In genomic region chr6:158003910-158004695, GRCh38 we compare ENCODE assay signal across 9 cellular contexts. TPM values are rescaled to one million over a fixed set of nuclear protein-coding genes. Genes with fewer than 3 reads are reported as not detected.
DNase-seq lines count a peak whose midpoint lies in the region; ATAC-seq, FAIRE-seq and TF ChIP-seq lines count a peak whose summit lies in the region.
"Had no signal": no experiment of that assay in that cellular context is flagged by ENCODE, and none has a peak within 500 bp of the region (broad histone marks: within the 10 kb centered on the region; RNA-seq: fewer than 3 reads in every experiment).

No MANE protein-coding gene starts in this region.

- no peak for ATAC-seq in Right ventricle myocardium superior (ENCODE audit: poor library complexity)
- ATAC-seq in left lobe of liver = no peak
- ATAC-seq in GM18861 (IDR thresholded peaks at IDR 0.05; ENCODE audit: unreplicated experiment) = no peak

- TF ChIP-seq CTCF in nephron (IDR thresholded peaks at IDR 0.05; ENCODE audit: unreplicated experiment in 3 of 3) (no peak), vagina (IDR thresholded peaks at IDR 0.05) (no peak)

- 83 to 84% methylated on average over 10 of the region's 10 CpGs for WGBS in ectodermal cell, 2 experiments

- peak overlapping the region; percentile 94 to 97 (median 96) for H3K27ac Mint-ChIP-seq in nephron

- peak; percentile 58 for DNase-seq in cardiac septum (ENCODE audit: low spot score)
- DNase-seq in Right ventricle myocardium superior = no peak
- no peak for DNase-seq in vagina (ENCODE audit: extremely low spot score in 2 of 2)
- DNase-seq in left lobe of liver (ENCODE audit: low spot score) = no peak
- no peak for DNase-seq in urothelium cell line (ENCODE audit: low spot score)
- DNase-seq: cortex of kidney had no signal

- H3K27me3 Mint-ChIP-seq in nephron (ENCODE audit: low read depth) = no peaks in the 10 kb centered on the region

- no peak overlapping the region for H3K4me3 ChIP-seq in ectodermal cell (ENCODE audit: insufficient read depth, low read depth, low read length)
- H3K4me3 ChIP-seq in vagina = peak overlapping the region in 1 of 2 donors; percentile 5

- H3K4me3 Mint-ChIP-seq in nephron = no peak overlapping the region

- no peak for FAIRE-seq in urothelium cell line (lab: Jason Lieb, UNC)

- TF ChIP-seq POLR2A in vagina (IDR thresholded peaks at IDR 0.05) = no peak

- H3K9me3 Mint-ChIP-seq in nephron = no peaks in the 10 kb centered on the region

- H3K36me3 ChIP-seq in ectodermal cell (ENCODE audit: control insufficient read depth, insufficient read depth, low read length) (no peaks in the 10 kb centered on the region), vagina (no peaks in the 10 kb centered on the region)

- intact Hi-C loops in cardiac septum (cut with DNase I) = no loop called here
- intact Hi-C loops in Right ventricle myocardium superior (cut with DNase I) = no loop called here
- intact Hi-C loops in vagina (cut with DNase I) = no loop called here

- H3K27me3 ChIP-seq in ectodermal cell (ENCODE audit: control insufficient read depth, insufficient read depth, low read length, poor library complexity, severe bottlenecking) (no peaks in the 10 kb centered on the region), vagina (no peaks in the 10 kb centered on the region)

- peaks cover 3% of the 10 kb centered on the region for H3K36me3 Mint-ChIP-seq in nephron (ENCODE audit: low read depth)

- H3K4me1 ChIP-seq in ectodermal cell (ENCODE audit: control insufficient read depth, insufficient read depth, low read length) (peaks cover 8% of the 10 kb centered on the region), vagina (peaks cover 42% of the 10 kb centered on the region)

- peaks cover 72% of the 10 kb centered on the region for H3K4me1 Mint-ChIP-seq in nephron

- H3K9me3 ChIP-seq in ectodermal cell (ENCODE audit: control insufficient read depth, low read length) (no peaks in the 10 kb centered on the region), vagina (no peaks in the 10 kb centered on the region)

- H3K27ac ChIP-seq in ectodermal cell (ENCODE audit: insufficient read depth, low read depth, low read length, poor library complexity, severe bottlenecking) (peak overlapping the region; percentile 92), vagina (peak overlapping the region; percentile 93)

RNA-seq across cellular contexts. Expression of gene SYNJ2, which starts 22.4 kb away (rescaled TPM):
- 24.0 TPM for total RNA-seq in cardiac septum
- 14.0 TPM for total RNA-seq in Right ventricle myocardium superior
- 3.5 TPM for polyA plus RNA-seq in ectodermal cell (2013, experiment 1 of 4)
- 4.6 TPM for polyA plus RNA-seq in ectodermal cell (2013, experiment 2 of 4)
- polyA plus RNA-seq in ectodermal cell (2013, experiment 3 of 4) = 3.0 TPM
- polyA plus RNA-seq in ectodermal cell (2013, experiment 4 of 4) = 2.8 TPM
- 8.3 TPM for total RNA-seq in vagina
- 5.5 TPM for total RNA-seq in left lobe of liver
